In the genomic region with DNA sequence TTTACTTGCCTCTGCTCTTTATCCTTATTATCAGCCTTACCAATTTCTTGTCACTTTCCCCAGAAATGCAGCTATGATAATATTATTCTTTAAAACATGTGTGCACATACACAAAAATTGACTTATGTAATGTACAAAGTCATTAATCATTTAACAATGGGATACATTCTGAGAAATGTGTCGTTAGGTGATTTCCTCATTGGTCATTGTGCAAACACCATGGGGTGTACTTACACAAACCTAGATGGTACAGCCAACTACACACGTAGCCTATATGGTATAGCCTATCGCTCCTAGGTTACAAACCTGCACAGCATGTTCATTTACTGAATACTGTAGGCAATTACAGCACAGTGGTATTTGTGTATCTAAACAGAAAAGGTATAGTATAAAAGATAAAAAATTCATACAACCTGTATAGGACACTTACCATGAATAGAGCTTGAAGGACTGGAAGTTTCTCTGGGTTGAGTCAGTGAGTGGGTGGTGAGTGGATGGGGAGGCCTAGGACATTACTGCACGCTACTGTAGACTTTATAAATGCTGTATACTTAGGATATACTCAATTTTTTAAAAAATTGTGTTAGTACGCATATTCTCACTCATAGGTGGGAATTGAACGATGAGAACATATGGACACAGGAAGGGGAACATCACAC, we compare ENCODE assay signal across 2 cellular contexts.
TF ChIP-seq lines count a peak whose summit lies in the region.

No MANE protein-coding gene starts in this region.

TF ChIP-seq in HepG2, 621 proteins besides CTCF, POLR2A, EP300 and RAD21:
- no peak for TF ChIP-seq SATB2 (CRISPR knock-in tag; IDR thresholded peaks at IDR 0.05)
- TF ChIP-seq ZNF790 (CRISPR knock-in tag; IDR thresholded peaks at IDR 0.05; ENCODE audit: borderline replicate concordance) = no peak
- no peak for TF ChIP-seq SIX4 (CRISPR knock-in tag; IDR thresholded peaks at IDR 0.05)
- TF ChIP-seq KLF6 (CRISPR knock-in tag; IDR thresholded peaks at IDR 0.05) = no peak
- TF ChIP-seq KDM1A (CRISPR knock-in tag; IDR thresholded peaks at IDR 0.05) = no peak
- TF ChIP-seq FOXK1 (CRISPR knock-in tag; IDR thresholded peaks at IDR 0.05; ENCODE audit: borderline replicate concordance, low read depth) = no peak
- TF ChIP-seq BHLHE40 (IDR thresholded peaks at IDR 0.05; ENCODE audit: low read length) = no peak
- TF ChIP-seq KLF13 (CRISPR knock-in tag; IDR thresholded peaks at IDR 0.05) = no peak
- TF ChIP-seq ZNF282 (IDR thresholded peaks at IDR 0.05; ENCODE audit: partially characterized antibody) = no peak
- no peak for TF ChIP-seq ISX (CRISPR knock-in tag; conservative IDR thresholded peaks at IDR 0.05)

TF ChIP-seq in K562, 482 proteins besides CTCF, POLR2A, EP300 and RAD21:
- TF ChIP-seq EGR1 (conservative IDR thresholded peaks at IDR 0.05) (0 out of 2 replicates have a peak, but pooled peaks have one; percentile 56), STAG1 (CRISPR knock-in tag; IDR thresholded peaks at IDR 0.05; ENCODE audit: borderline replicate concordance) (no peak), NUFIP1 (IDR thresholded peaks at IDR 0.05; ENCODE audit: partially characterized antibody) (no peak), NFRKB (IDR thresholded peaks at IDR 0.05; ENCODE audit: low read depth) (no peak), NFE2 (IDR thresholded peaks at IDR 0.05; ENCODE audit: low read depth) (no peak), ARID2 (IDR thresholded peaks at IDR 0.05) (no peak), POLR3A (IDR thresholded peaks at IDR 0.05; ENCODE audit: borderline replicate concordance, extremely low read depth, insufficient read depth, insufficient read length) (no peak), MEIS2 (IDR thresholded peaks at IDR 0.05; ENCODE audit: partially characterized antibody) (peak; percentile 30), ZNF717 (CRISPR knock-in tag; IDR thresholded peaks at IDR 0.05) (no peak), HNRNPLL (IDR thresholded peaks at IDR 0.05; ENCODE audit: low read depth, low read length, poor library complexity, severe bottlenecking) (no peak), RFX1 (IDR thresholded peaks at IDR 0.05) (no peak), CEBPB (tag; IDR thresholded peaks at IDR 0.05) (peak; percentile 45; the same call in 1 of the 2 replicates), ZNF79 (CRISPR knock-in tag; IDR thresholded peaks at IDR 0.05; ENCODE audit: low read depth) (no peak), MAFG (tag; conservative IDR thresholded peaks at IDR 0.05) (no peak)
- TF ChIP-seq, protein P1, sequence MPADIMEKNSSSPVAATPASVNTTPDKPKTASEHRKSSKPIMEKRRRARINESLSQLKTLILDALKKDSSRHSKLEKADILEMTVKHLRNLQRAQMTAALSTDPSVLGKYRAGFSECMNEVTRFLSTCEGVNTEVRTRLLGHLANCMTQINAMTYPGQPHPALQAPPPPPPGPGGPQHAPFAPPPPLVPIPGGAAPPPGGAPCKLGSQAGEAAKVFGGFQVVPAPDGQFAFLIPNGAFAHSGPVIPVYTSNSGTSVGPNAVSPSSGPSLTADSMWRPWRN (IDR thresholded peaks at IDR 0.05; ENCODE audit: low read depth) = no peak
- TF ChIP-seq, protein P2, sequence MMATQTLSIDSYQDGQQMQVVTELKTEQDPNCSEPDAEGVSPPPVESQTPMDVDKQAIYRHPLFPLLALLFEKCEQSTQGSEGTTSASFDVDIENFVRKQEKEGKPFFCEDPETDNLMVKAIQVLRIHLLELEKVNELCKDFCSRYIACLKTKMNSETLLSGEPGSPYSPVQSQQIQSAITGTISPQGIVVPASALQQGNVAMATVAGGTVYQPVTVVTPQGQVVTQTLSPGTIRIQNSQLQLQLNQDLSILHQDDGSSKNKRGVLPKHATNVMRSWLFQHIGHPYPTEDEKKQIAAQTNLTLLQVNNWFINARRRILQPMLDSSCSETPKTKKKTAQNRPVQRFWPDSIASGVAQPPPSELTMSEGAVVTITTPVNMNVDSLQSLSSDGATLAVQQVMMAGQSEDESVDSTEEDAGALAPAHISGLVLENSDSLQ (IDR thresholded peaks at IDR 0.05) = peak; percentile 14; the same call in 1 of the 2 replicates
- TF ChIP-seq, protein P3, sequence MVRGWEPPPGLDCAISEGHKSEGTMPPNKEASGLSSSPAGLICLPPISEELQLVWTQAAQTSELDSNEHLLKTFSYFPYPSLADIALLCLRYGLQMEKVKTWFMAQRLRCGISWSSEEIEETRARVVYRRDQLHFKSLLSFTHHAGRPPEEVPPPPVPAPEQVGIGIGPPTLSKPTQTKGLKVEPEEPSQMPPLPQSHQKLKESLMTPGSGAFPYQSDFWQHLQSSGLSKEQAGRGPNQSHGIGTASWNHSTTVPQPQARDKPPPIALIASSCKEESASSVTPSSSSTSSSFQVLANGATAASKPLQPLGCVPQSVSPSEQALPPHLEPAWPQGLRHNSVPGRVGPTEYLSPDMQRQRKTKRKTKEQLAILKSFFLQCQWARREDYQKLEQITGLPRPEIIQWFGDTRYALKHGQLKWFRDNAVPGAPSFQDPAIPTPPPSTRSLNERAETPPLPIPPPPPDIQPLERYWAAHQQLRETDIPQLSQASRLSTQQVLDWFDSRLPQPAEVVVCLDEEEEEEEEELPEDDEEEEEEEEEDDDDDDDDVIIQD (CRISPR knock-in tag; IDR thresholded peaks at IDR 0.05) = no peak
